In genomic region chr7:155298834-155299538, GRCh38 we compare ENCODE assay signal across 8 cellular contexts. TPM values are rescaled to one million over a fixed set of nuclear protein-coding genes. Genes with fewer than 3 reads are reported as not detected.
DNase-seq lines count a peak whose midpoint lies in the region; ATAC-seq and TF ChIP-seq lines count a peak whose summit lies in the region.

No MANE protein-coding gene starts in this region.

- no peaks in the 10 kb centered on the region for H3K9me3 Mint-ChIP-seq in activated T-cell treated with anti-CD3 and anti-CD28 coated beads, Interleukin-2, amount 50 U/mL, for 4 hours

- peak overlapping the region; percentile 92 for H3K4me3 Mint-ChIP-seq in activated T-cell treated with anti-CD3 and anti-CD28 coated beads, Interleukin-2, amount 50 U/mL, for 4 hours

- H3K9me2 ChIP-seq in PC-9 (ENCODE audit: insufficient read depth), result no peaks in the 10 kb centered on the region

- POLR2A ChIA-PET in PC-9 (lab: Charles Lee; ENCODE audit: unreplicated experiment), result interaction anchor here (0.5 to 1.1 kb wide), 3 partner anchors 69 to 1711 kb away, joined by 3 to 4 read pairs (median 3); partner anchors contain the start of gene MNX1

- in situ Hi-C loops in KBM-7 (cut with MboI; ENCODE audit: low pct_unique_long_range_greater_than_20kb, low sequenced_read_pairs), result no loop called here

- ATAC-seq in GM21717 (IDR thresholded peaks at IDR 0.05; ENCODE audit: unreplicated experiment), result peak; percentile 77
- peak; percentile 71 to 72 for ATAC-seq in activated T-cell treated with anti-CD3 and anti-CD28 coated beads, Interleukin-2, amount 50 U/mL, for 4 hours
- ATAC-seq in esophagus mucosa, result peak; percentile 88

- peaks cover 19% of the 10 kb centered on the region for H3K36me3 Mint-ChIP-seq in activated T-cell treated with anti-CD3 and anti-CD28 coated beads, Interleukin-2, amount 50 U/mL, for 4 hours (ENCODE audit: insufficient read depth)

- intact Hi-C loops in PC-9 (cut with micrococcal nuclease; ENCODE audit: unreplicated experiment), result no loop called here

- no peak overlapping the region for H3K27ac ChIP-seq in PC-9

- H3K27me3 ChIP-seq in PC-9 (ENCODE audit: insufficient read depth, low read depth) (no peaks in the 10 kb centered on the region), mucosa of stomach (ENCODE audit: control insufficient read depth, insufficient read depth, low read length) (no peaks in the 10 kb centered on the region)

- H3K79me2 ChIP-seq in PC-9 (ENCODE audit: low read depth), result peaks cover 49% of the 10 kb centered on the region

- peaks cover 42% of the 10 kb centered on the region for H3K4me1 ChIP-seq in PC-9 (replicated peaks; ENCODE audit: insufficient read depth)
- peaks cover 19% of the 10 kb centered on the region for H3K4me1 ChIP-seq in mucosa of stomach (ENCODE audit: control insufficient read depth, insufficient read depth, low read length)

- H3F3A ChIP-seq in PC-9 (ENCODE audit: insufficient read depth, low read depth), result peaks cover 41% of the 10 kb centered on the region

- H3K4me3 ChIP-seq in PC-9, result peak overlapping the region; percentile 90
- peak overlapping the region; percentile 2 for H3K4me3 ChIP-seq in mucosa of stomach (ENCODE audit: low read length)

- peak overlapping the region; percentile 84 for H3K9ac ChIP-seq in mucosa of stomach (ENCODE audit: low read length)

- H3K36me3 ChIP-seq in PC-9 (ENCODE audit: low read depth) (peaks cover 33% of the 10 kb centered on the region), mucosa of stomach (ENCODE audit: control insufficient read depth, insufficient read depth, low read length) (no peaks in the 10 kb centered on the region)

- H3K27me3 Mint-ChIP-seq in activated T-cell treated with anti-CD3 and anti-CD28 coated beads, Interleukin-2, amount 50 U/mL, for 4 hours (ENCODE audit: low read depth), result no peaks in the 10 kb centered on the region

- H3K4me2 ChIP-seq in PC-9, result peak overlapping the region; percentile 85

- peaks cover 40% of the 10 kb centered on the region for H3K4me1 Mint-ChIP-seq in activated T-cell treated with anti-CD3 and anti-CD28 coated beads, Interleukin-2, amount 50 U/mL, for 4 hours (ENCODE audit: low read depth)

- peaks cover 30% of the 10 kb centered on the region for H4K20me1 ChIP-seq in PC-9 (ENCODE audit: insufficient read depth)

- DNase-seq in DMS53 (lab: John Stamatoyannopoulos, UW) (peak; percentile 98), KBM-7 (peak; percentile 97), PC-9 (peak; percentile 95)
- DNase-seq in activated T-cell treated with anti-CD3 and anti-CD28 coated beads, Interleukin-2, amount 50 U/mL, for 4 hours, result peak; percentile 89
- peak; percentile 95 for DNase-seq in stimulated activated CD8-positive, alpha-beta memory T cell treated with anti-CD3 and anti-CD28 coated beads, Interleukin-4, amount 100 ng/mL, for 48 hours

- TF ChIP-seq CTCF in PC-9 (conservative IDR thresholded peaks at IDR 0.05), result no peak; the same call in 1 of the 2 replicates

- H3K9me3 ChIP-seq in PC-9 (ENCODE audit: insufficient read depth, low read depth) (no peaks in the 10 kb centered on the region), mucosa of stomach (ENCODE audit: control insufficient read depth, low read length) (no peaks in the 10 kb centered on the region)

- CTCF ChIA-PET in PC-9 (lab: Charles Lee), result interaction anchor here (0.6 to 0.8 kb wide), 3 partner anchors 26 to 296 kb away, joined by 3 to 5 read pairs (median 4); no protein-coding TSS in a partner anchor

- no peak overlapping the region for H2AFZ ChIP-seq in PC-9

- BruUV-seq in PC-9 (replicated peaks; lab: Mats Ljungman, UMichigan), result TSS peak; percentile 40

RNA-seq across cellular contexts. Expression of gene INSIG1, which starts 1.3 kb away (rescaled TPM):
- total RNA-seq in PC-9 (2021) (75.7 and 103 TPM in 2 replicates), esophagus mucosa (53.5 TPM)
- 10 to 100 TPM; 46.9 to 58.1 (median 47.9) TPM for total RNA-seq in activated T-cell treated with anti-CD3 and anti-CD28 coated beads, Interleukin-2, amount 50 U/mL, for 4 hours
